13 cellular contexts compared by ENCODE assay signal in the genomic region with DNA sequence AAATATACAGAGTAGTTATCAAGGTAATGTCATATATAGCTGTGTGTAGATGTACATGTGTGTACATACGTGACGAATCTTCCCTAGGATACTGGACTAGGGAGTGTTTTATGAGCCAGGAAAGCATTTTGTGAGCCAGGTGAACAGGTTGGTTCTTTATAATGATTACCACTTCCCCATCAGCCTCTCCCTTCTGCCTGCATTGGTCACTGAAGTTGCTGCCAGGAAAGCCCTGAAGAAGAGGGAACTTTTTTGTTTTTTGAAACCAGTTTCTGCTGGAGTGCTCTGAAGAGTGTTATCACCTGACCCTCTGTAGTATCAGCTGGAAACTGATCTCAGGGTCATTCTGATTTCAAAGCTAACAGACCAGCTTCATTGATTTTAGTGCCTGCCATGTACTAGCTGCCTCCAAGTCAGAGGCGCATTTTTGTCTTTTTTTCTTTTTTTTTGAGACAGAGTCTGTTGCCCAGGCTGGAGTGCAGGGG. TPM values are rescaled to one million over a fixed set of nuclear protein-coding genes. Genes with fewer than 3 reads are reported as not detected.
DNase-seq lines count a peak whose midpoint lies in the region; ATAC-seq lines count a peak whose summit lies in the region.
"Had no signal": no experiment of that assay in that cellular context is flagged by ENCODE, and none has a peak within 500 bp of the region (broad histone marks: within the 10 kb centered on the region; RNA-seq: fewer than 3 reads in every experiment).

No MANE protein-coding gene starts in this region.

- H3K27ac Mint-ChIP-seq in CD4-positive, CD25-positive, alpha-beta regulatory T cell = peak overlapping the region in 2 of 3 donors; percentile 62 to 79
- H3K27ac Mint-ChIP-seq in naive B cell = peak overlapping the region in 5 of 6 donors; percentile 52 to 76 (median 60)

- H3K36me3 Mint-ChIP-seq in CD4-positive, CD25-positive, alpha-beta regulatory T cell = peaks cover 33% of the 10 kb centered on the region
- peaks cover under 1 to 10% of the 10 kb centered on the region in 2 donors for H3K36me3 Mint-ChIP-seq in naive B cell

- no peak overlapping the region for H3K27ac ChIP-seq in CD4-positive, CD25-positive, alpha-beta regulatory T cell (ENCODE audit: insufficient read depth, low read length, poor library complexity, severe bottlenecking)
- H3K27ac ChIP-seq: suprapubic skin had no signal

- H3K4me1 Mint-ChIP-seq in CD4-positive, CD25-positive, alpha-beta regulatory T cell = peaks cover 5 to 21% (median 13%) of the 10 kb centered on the region in 4 donors
- peaks cover 20 to 39% (median 32%) of the 10 kb centered on the region in 3 donors for H3K4me1 Mint-ChIP-seq in naive B cell

- no peak overlapping the region for H3K4me3 ChIP-seq in CD4-positive, CD25-positive, alpha-beta regulatory T cell (ENCODE audit: low read depth, low read length)
- no peak overlapping the region for H3K4me3 ChIP-seq in endocrine pancreas (ENCODE audit: control insufficient read depth, insufficient read depth, low read length)
- H3K4me3 ChIP-seq: HAP-1, suprapubic skin had no signal

- H3K4me3 Mint-ChIP-seq in CD4-positive, CD25-positive, alpha-beta regulatory T cell = no peak overlapping the region
- H3K4me3 Mint-ChIP-seq in naive B cell = no peak overlapping the region

- DNase-seq in CD4-positive, CD25-positive, alpha-beta regulatory T cell = no peak
- DNase-seq in NCI-H2196 (lab: John Stamatoyannopoulos, UW; ENCODE audit: unreplicated experiment) (peak; percentile 76), naive B cell (no peak), LoVo (ENCODE audit: low spot score) (no peak), HK-2 (ENCODE audit: unreplicated experiment) (no peak)
- DNase-seq: activated CD4-positive, CD25-positive, alpha-beta regulatory T cell; NCI-H345; SIG-M5 had no signal

- peaks cover 8% of the 10 kb centered on the region for H3K4me1 ChIP-seq in CD4-positive, CD25-positive, alpha-beta regulatory T cell (ENCODE audit: control insufficient read depth, insufficient read depth, low read length, poor library complexity, severe bottlenecking)
- H3K4me1 ChIP-seq in endocrine pancreas (ENCODE audit: control insufficient read depth, insufficient read depth, low read length) = peaks cover 6% of the 10 kb centered on the region
- H3K4me1 ChIP-seq: HAP-1 had no signal

- no peaks in the 10 kb centered on the region for H3K27me3 Mint-ChIP-seq in CD4-positive, CD25-positive, alpha-beta regulatory T cell
- H3K27me3 Mint-ChIP-seq in naive B cell = no peaks in the 10 kb centered on the region

- no peak for ATAC-seq in CD4-positive, CD25-positive, alpha-beta regulatory T cell (ENCODE audit: low read depth in 2 of 2)
- ATAC-seq in naive B cell (ENCODE audit: low read depth in 2 of 2) (no peak), HG03139 (IDR thresholded peaks at IDR 0.05; ENCODE audit: unreplicated experiment) (no peak), HG03135 (IDR thresholded peaks at IDR 0.05; ENCODE audit: unreplicated experiment) (no peak)

- peaks cover 30% of the 10 kb centered on the region for H3K36me3 ChIP-seq in CD4-positive, CD25-positive, alpha-beta regulatory T cell (ENCODE audit: control insufficient read depth, insufficient read depth, low read length)
- H3K36me3 ChIP-seq in endocrine pancreas (ENCODE audit: control insufficient read depth, insufficient read depth, low read length) = no peaks in the 10 kb centered on the region

- H3K9ac ChIP-seq in endocrine pancreas (ENCODE audit: control insufficient read depth, insufficient read depth, low read length) = peak overlapping the region; percentile 58

- no peaks in the 10 kb centered on the region for H3K27me3 ChIP-seq in CD4-positive, CD25-positive, alpha-beta regulatory T cell (ENCODE audit: control insufficient read depth, insufficient read depth, low read length)
- H3K27me3 ChIP-seq in endocrine pancreas (ENCODE audit: control insufficient read depth, insufficient read depth, low read length) = no peaks in the 10 kb centered on the region
- H3K27me3 ChIP-seq: suprapubic skin had no signal

- H3K9me3 ChIP-seq in CD4-positive, CD25-positive, alpha-beta regulatory T cell (ENCODE audit: control insufficient read depth in 2 of 2, low read length in 2 of 2) = no peaks in the 10 kb centered on the region
- no peaks in the 10 kb centered on the region for H3K9me3 ChIP-seq in endocrine pancreas (ENCODE audit: control insufficient read depth, low read length)
- H3K9me3 ChIP-seq: HAP-1, suprapubic skin had no signal

- H3K9me3 Mint-ChIP-seq in CD4-positive, CD25-positive, alpha-beta regulatory T cell = no peaks in the 10 kb centered on the region
- H3K9me3 Mint-ChIP-seq in naive B cell = no peaks in the 10 kb centered on the region

RNA-seq across cellular contexts. Expression of gene ST14, which starts 14.2 kb away (rescaled TPM):
- not detected for total RNA-seq in CD4-positive, CD25-positive, alpha-beta regulatory T cell
- polyA plus RNA-seq in CD4-positive, CD25-positive, alpha-beta regulatory T cell = under 1 TPM in 2 of 4 donors, not detected in 2; 0.05 to 0.06 TPM
- 10 to 100 TPM; 13.4 to 38.8 (median 20.0) TPM for polyA plus RNA-seq in naive B cell (ENCODE audit: low read depth in 6 of 6)

Comparison
In these comparisons a context has a peak if more than half of its experiments do, and no peak if none do; other contexts are left out.
1. RNA of gene ST14, which starts 14.2 kb away (polyA plus RNA-seq): 13.4 to 38.8 TPM in naive B cell; 0.05 to 0.06 TPM in CD4-positive, CD25-positive, alpha-beta regulatory T cell; every median in the first group is over 10 times any median in the second.